In the genomic region with DNA sequence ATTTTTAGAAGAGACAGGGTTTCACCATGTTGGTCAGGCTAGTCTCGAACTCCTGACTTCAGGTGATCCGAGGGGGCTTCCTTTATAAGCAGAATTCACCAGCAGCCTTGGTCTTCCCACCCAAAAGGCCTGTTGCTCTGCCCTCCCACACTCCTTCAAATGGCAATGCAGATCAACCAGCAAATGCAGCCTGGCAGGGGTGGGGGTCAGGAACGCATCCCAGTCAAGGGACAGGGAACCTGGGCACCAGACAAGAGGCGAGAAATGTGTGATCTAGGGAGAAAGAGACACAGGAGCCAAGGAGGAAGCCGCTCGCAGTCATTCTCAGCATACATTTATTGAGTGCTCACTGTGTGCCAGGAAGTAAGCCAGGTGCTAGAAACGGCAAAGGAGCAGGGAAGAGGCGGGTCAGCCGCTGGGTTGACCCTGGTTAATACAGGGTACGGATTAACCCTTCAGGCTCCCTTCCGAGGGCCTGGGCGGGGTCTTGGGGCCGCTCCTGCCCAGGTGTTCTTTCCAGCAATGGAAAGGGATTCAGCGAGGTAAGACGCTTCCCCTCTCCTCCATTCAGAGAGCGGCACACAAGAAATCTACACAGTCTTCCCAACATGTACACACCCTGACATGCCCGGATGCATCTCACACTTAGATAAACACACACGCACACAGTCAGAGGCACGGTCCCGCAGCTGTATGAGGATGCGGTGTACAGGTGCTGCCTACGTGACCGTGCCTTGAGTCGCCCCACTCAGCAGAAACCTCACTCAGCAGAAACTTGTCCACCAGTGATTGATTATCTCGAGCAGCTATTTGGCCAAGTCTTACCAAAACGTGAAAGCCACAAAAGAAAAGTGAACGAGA, we compare ENCODE assay signal across 2 cellular contexts.
TF ChIP-seq lines count a peak whose summit lies in the region.

No MANE protein-coding gene starts in this region.

TF ChIP-seq in IMR-90, 13 proteins besides CTCF, POLR2A, EP300 and RAD21:
- TF ChIP-seq, protein P1, sequence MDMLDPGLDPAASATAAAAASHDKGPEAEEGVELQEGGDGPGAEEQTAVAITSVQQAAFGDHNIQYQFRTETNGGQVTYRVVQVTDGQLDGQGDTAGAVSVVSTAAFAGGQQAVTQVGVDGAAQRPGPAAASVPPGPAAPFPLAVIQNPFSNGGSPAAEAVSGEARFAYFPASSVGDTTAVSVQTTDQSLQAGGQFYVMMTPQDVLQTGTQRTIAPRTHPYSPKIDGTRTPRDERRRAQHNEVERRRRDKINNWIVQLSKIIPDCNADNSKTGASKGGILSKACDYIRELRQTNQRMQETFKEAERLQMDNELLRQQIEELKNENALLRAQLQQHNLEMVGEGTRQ (IDR thresholded peaks at IDR 0.05; ENCODE audit: low read depth, low read length), result no peak
- TF ChIP-seq MAFK (IDR thresholded peaks at IDR 0.05; ENCODE audit: low read depth, low read length) (no peak), CHD1 (IDR thresholded peaks at IDR 0.05; ENCODE audit: low read depth, low read length) (no peak), MXI1 (IDR thresholded peaks at IDR 0.05; ENCODE audit: borderline replicate concordance, low read depth, low read length) (no peak), NFE2L2 (IDR thresholded peaks at IDR 0.05; ENCODE audit: low read depth, low read length) (no peak), RCOR1 (IDR thresholded peaks at IDR 0.05; ENCODE audit: insufficient replicate concordance, low read length) (no peak), SMC3 (IDR thresholded peaks at IDR 0.05; ENCODE audit: low read depth, low read length) (no peak), MAZ (IDR thresholded peaks at IDR 0.05; ENCODE audit: borderline replicate concordance, low read depth, low read length) (no peak), RFX5 (IDR thresholded peaks at IDR 0.05; ENCODE audit: low read depth, low read length) (no peak), BHLHE40 (IDR thresholded peaks at IDR 0.05; ENCODE audit: low read depth, low read length) (no peak), FOS (IDR thresholded peaks at IDR 0.05; ENCODE audit: low read depth, low read length) (no peak), CEBPB (IDR thresholded peaks at IDR 0.05; ENCODE audit: low read depth, low read length) (no peak)
- TF ChIP-seq, protein P2, sequence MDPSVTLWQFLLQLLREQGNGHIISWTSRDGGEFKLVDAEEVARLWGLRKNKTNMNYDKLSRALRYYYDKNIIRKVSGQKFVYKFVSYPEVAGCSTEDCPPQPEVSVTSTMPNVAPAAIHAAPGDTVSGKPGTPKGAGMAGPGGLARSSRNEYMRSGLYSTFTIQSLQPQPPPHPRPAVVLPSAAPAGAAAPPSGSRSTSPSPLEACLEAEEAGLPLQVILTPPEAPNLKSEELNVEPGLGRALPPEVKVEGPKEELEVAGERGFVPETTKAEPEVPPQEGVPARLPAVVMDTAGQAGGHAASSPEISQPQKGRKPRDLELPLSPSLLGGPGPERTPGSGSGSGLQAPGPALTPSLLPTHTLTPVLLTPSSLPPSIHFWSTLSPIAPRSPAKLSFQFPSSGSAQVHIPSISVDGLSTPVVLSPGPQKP (IDR thresholded peaks at IDR 0.05; ENCODE audit: borderline replicate concordance, low read depth, low read length), result no peak

TF ChIP-seq in WTC11, 78 proteins besides CTCF, POLR2A, EP300 and RAD21:
- TF ChIP-seq SMAD4 (CRISPR knock-in tag; IDR thresholded peaks at IDR 0.05) (no peak), ZBTB21 (CRISPR knock-in tag; IDR thresholded peaks at IDR 0.05; ENCODE audit: borderline replicate concordance) (no peak), PRDM15 (CRISPR knock-in tag; IDR thresholded peaks at IDR 0.05) (peak; percentile 70; the same call in 1 of the 2 replicates), TCF7 (CRISPR knock-in tag; IDR thresholded peaks at IDR 0.05; ENCODE audit: low read depth) (no peak), ZNF121 (CRISPR knock-in tag; IDR thresholded peaks at IDR 0.05) (no peak), ZNF232 (CRISPR knock-in tag; IDR thresholded peaks at IDR 0.05) (0 out of 2 replicates have a peak, but pooled peaks have one; percentile 20)
